Comparison of ENCODE assay signal across 8 cellular contexts in the genomic region with DNA sequence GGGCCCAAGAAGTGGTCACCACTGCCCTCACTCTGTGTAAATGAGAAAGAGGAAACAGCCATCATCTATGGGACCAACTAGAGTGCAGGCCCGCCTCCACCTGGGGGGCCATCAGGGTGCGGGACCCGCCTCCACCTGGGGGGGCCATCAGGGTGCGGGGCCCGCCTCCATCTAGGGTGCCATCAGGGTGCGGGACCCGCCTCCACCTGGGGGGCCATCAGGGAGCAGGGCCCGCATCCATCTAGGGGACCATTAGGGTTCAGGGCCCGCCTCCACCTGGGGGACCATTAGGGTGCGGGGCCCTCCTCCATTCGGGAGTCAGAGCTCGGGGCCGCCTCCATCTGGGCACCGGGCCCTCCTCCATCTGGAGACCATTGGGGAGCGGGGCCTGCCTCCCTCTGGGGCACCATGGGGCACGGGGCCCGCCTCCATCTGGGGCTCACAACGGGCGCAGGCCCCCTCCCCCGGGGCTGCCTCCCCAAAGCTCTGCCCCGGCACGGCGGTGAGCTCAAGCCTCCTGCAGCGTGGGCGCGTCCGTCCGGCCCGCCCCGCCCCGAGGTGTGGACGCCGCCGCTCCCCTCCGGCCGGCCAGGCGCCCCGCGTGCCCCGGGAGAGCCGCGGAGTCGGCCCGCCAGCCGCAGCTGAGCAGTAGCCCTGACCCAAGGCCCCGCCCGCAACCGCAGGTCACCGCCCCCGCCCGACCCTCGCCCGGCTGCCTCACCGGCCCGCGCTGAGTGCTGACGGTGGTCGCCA. TPM values are rescaled to one million over a fixed set of nuclear protein-coding genes. Genes with fewer than 3 reads are reported as not detected.
DNase-seq lines count a peak whose midpoint lies in the region; ATAC-seq, FAIRE-seq and TF ChIP-seq lines count a peak whose summit lies in the region.

No MANE protein-coding gene starts in this region.

- H3K27me3 Mint-ChIP-seq in mesothelial cell of epicardium (ENCODE audit: low read depth): peaks cover 9% of the 10 kb centered on the region

- TF ChIP-seq CTCF in LNCaP clone FGC (IDR thresholded peaks at IDR 0.05; ENCODE audit: control insufficient read depth, extremely low read depth, insufficient read depth): no peak
- no peak for TF ChIP-seq CTCF in mesothelial cell of epicardium (IDR thresholded peaks at IDR 0.05; ENCODE audit: unreplicated experiment)

- H3K9me3 Mint-ChIP-seq in mesothelial cell of epicardium: peaks cover 31% of the 10 kb centered on the region

- peak; percentile 44 for ATAC-seq in GM21825 (IDR thresholded peaks at IDR 0.05; ENCODE audit: unreplicated experiment)

- peak overlapping the region; percentile 69 for H3K4me3 Mint-ChIP-seq in mesothelial cell of epicardium

- H3K27ac Mint-ChIP-seq in mesothelial cell of epicardium: no peak overlapping the region

- DNase-seq in GM12891 (ENCODE audit: insufficient read length, low spot score) (no peak), LNCaP clone FGC (ENCODE audit: low read depth) (no peak), mesothelial cell of epicardium (ENCODE audit: low spot score in 2 of 2, unreplicated experiment in 2 of 2) (no peak), NCI-H510A (lab: John Stamatoyannopoulos, UW) (no peak), RPMI8226 (no peak), hypothalamus (lab: John Stamatoyannopoulos, UW) (no peak)

- H3K36me3 Mint-ChIP-seq in mesothelial cell of epicardium: peaks cover 10% of the 10 kb centered on the region

- peak; percentile 16 for FAIRE-seq in GM12891 (lab: Jason Lieb, UNC)

- H3K4me3 ChIP-seq in LNCaP clone FGC (ENCODE audit: low read depth, low read length): peak overlapping the region; percentile 79

- peaks cover 15% of the 10 kb centered on the region for H3K4me1 Mint-ChIP-seq in mesothelial cell of epicardium

- no peak for TF ChIP-seq POLR2A in GM12891 (IDR thresholded peaks at IDR 0.05; ENCODE audit: low read depth, low read length)

- H3K27ac ChIP-seq in cingulate gyrus (ENCODE audit: low read depth, low read length): peak overlapping the region; percentile 83

TF ChIP-seq in GM12891, 5 proteins besides CTCF, POLR2A, EP300 and RAD21:
- TF ChIP-seq TAF1 (IDR thresholded peaks at IDR 0.05; ENCODE audit: low read depth, low read length) (no peak), SPI1 (IDR thresholded peaks at IDR 0.05; ENCODE audit: low read depth, low read length) (no peak), POLR2AphosphoS5 (IDR thresholded peaks at IDR 0.05; ENCODE audit: low read depth, low read length) (no peak), PAX5 (IDR thresholded peaks at IDR 0.05; ENCODE audit: insufficient read depth, low read length, severe bottlenecking) (no peak), POU2F2 (IDR thresholded peaks at IDR 0.05; ENCODE audit: low read depth, low read length) (no peak)
TF ChIP-seq in GM12891: peak in this region for 0.

RNA-seq across cellular contexts. Expression of gene TOLLIP, which starts 0.5 kb away (rescaled TPM):
- polyA plus RNA-seq in GM12891 (2012; ENCODE audit: low read depth, missing spikeins): 16.4 TPM
- total RNA-seq in mesothelial cell of epicardium: 40.4 to 43.9 TPM (median 43.2 TPM) in 3 replicates
